Comparison of ENCODE assay signal across 1 cellular context in genomic region chr14:89621791-89622638, GRCh38.
TF ChIP-seq lines count a peak whose summit lies in the region.

No MANE protein-coding gene starts in this region.

TF ChIP-seq in HepG2, 621 proteins besides CTCF, POLR2A, EP300 and RAD21 (continued from another document and continues in another):
- TF ChIP-seq HMGXB3 (CRISPR knock-in tag; IDR thresholded peaks at IDR 0.05; ENCODE audit: borderline replicate concordance) (no peak), ZNF768 (CRISPR knock-in tag; IDR thresholded peaks at IDR 0.05) (no peak), ZSCAN29 (CRISPR knock-in tag; conservative IDR thresholded peaks at IDR 0.05) (no peak), HOXA7 (CRISPR knock-in tag; IDR thresholded peaks at IDR 0.05) (no peak), CHCHD3 (CRISPR knock-in tag; IDR thresholded peaks at IDR 0.05) (no peak), FOXK2 (IDR thresholded peaks at IDR 0.05) (no peak), AKAP8 (CRISPR knock-in tag; IDR thresholded peaks at IDR 0.05) (no peak), ZBTB10 (CRISPR knock-in tag; IDR thresholded peaks at IDR 0.05; ENCODE audit: borderline replicate concordance) (no peak), TMF1 (CRISPR knock-in tag; IDR thresholded peaks at IDR 0.05; ENCODE audit: low read depth) (no peak), HMGA1 (CRISPR knock-in tag; conservative IDR thresholded peaks at IDR 0.05) (no peak), E2F2 (CRISPR knock-in tag; IDR thresholded peaks at IDR 0.05; ENCODE audit: borderline replicate concordance) (no peak), SOX13 (IDR thresholded peaks at IDR 0.05) (no peak), SOX13 (CRISPR knock-in tag; conservative IDR thresholded peaks at IDR 0.05 in 1 of 2, IDR thresholded peaks at IDR 0.05 in 1 of 2) (0 out of 4 replicates have a peak, but pooled peaks of 1 of the 2 experiments have one; percentile 21), ERF (CRISPR knock-in tag; IDR thresholded peaks at IDR 0.05) (no peak), MTA1 (CRISPR knock-in tag; IDR thresholded peaks at IDR 0.05; ENCODE audit: borderline replicate concordance) (peak; percentile 43; the same call in 1 of the 2 replicates), U2AF2 (IDR thresholded peaks at IDR 0.05; ENCODE audit: low read depth, low read length) (no peak), KLF11 (CRISPR knock-in tag; IDR thresholded peaks at IDR 0.05) (no peak), CEBPB (IDR thresholded peaks at IDR 0.05; ENCODE audit: borderline replicate concordance, low read depth, low read length) (no peak), GTF2F1 (IDR thresholded peaks at IDR 0.05; ENCODE audit: low read length) (no peak), ZNF160 (CRISPR knock-in tag; IDR thresholded peaks at IDR 0.05) (no peak), ZNF432 (CRISPR knock-in tag; IDR thresholded peaks at IDR 0.05; ENCODE audit: borderline replicate concordance) (no peak), HOXA3 (CRISPR knock-in tag; IDR thresholded peaks at IDR 0.05) (0 out of 2 replicates have a peak, but pooled peaks have one; percentile 34), NCOA1 (CRISPR knock-in tag; IDR thresholded peaks at IDR 0.05) (no peak)
- TF ChIP-seq, protein P1, sequence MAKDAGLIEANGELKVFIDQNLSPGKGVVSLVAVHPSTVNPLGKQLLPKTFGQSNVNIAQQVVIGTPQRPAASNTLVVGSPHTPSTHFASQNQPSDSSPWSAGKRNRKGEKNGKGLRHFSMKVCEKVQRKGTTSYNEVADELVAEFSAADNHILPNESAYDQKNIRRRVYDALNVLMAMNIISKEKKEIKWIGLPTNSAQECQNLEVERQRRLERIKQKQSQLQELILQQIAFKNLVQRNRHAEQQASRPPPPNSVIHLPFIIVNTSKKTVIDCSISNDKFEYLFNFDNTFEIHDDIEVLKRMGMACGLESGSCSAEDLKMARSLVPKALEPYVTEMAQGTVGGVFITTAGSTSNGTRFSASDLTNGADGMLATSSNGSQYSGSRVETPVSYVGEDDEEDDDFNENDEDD (CRISPR knock-in tag; IDR thresholded peaks at IDR 0.05; ENCODE audit: borderline replicate concordance) = no peak
- TF ChIP-seq, protein P2, sequence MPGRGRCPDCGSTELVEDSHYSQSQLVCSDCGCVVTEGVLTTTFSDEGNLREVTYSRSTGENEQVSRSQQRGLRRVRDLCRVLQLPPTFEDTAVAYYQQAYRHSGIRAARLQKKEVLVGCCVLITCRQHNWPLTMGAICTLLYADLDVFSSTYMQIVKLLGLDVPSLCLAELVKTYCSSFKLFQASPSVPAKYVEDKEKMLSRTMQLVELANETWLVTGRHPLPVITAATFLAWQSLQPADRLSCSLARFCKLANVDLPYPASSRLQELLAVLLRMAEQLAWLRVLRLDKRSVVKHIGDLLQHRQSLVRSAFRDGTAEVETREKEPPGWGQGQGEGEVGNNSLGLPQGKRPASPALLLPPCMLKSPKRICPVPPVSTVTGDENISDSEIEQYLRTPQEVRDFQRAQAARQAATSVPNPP (CRISPR knock-in tag; IDR thresholded peaks at IDR 0.05) = no peak
- TF ChIP-seq, protein P3, sequence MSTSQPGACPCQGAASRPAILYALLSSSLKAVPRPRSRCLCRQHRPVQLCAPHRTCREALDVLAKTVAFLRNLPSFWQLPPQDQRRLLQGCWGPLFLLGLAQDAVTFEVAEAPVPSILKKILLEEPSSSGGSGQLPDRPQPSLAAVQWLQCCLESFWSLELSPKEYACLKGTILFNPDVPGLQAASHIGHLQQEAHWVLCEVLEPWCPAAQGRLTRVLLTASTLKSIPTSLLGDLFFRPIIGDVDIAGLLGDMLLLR (CRISPR knock-in tag; IDR thresholded peaks at IDR 0.05) = no peak
- TF ChIP-seq, protein P4, sequence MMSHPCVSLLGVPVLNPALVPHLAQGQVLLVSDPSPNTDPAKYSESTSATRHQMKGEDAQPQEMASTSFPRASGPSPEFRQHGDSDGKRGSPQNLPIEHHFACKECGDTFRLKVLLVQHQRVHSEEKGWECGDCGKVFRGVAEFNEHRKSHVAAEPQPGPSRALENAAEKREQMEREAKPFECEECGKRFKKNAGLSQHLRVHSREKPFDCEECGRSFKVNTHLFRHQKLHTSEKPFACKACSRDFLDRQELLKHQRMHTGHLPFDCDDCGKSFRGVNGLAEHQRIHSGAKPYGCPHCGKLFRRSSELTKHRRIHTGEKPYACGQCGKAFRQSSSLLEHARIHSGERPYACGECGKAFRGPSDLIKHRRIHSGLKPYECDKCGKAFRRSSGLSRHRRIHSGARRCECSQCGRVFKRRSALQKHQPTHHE (CRISPR knock-in tag; IDR thresholded peaks at IDR 0.05; ENCODE audit: borderline replicate concordance) = no peak
- TF ChIP-seq, protein P5, sequence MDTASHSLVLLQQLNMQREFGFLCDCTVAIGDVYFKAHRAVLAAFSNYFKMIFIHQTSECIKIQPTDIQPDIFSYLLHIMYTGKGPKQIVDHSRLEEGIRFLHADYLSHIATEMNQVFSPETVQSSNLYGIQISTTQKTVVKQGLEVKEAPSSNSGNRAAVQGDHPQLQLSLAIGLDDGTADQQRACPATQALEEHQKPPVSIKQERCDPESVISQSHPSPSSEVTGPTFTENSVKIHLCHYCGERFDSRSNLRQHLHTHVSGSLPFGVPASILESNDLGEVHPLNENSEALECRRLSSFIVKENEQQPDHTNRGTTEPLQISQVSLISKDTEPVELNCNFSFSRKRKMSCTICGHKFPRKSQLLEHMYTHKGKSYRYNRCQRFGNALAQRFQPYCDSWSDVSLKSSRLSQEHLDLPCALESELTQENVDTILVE (CRISPR knock-in tag; IDR thresholded peaks at IDR 0.05) = no peak
- TF ChIP-seq, protein P6, sequence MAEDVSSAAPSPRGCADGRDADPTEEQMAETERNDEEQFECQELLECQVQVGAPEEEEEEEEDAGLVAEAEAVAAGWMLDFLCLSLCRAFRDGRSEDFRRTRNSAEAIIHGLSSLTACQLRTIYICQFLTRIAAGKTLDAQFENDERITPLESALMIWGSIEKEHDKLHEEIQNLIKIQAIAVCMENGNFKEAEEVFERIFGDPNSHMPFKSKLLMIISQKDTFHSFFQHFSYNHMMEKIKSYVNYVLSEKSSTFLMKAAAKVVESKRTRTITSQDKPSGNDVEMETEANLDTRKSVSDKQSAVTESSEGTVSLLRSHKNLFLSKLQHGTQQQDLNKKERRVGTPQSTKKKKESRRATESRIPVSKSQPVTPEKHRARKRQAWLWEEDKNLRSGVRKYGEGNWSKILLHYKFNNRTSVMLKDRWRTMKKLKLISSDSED (CRISPR knock-in tag; IDR thresholded peaks at IDR 0.05) = no peak
- TF ChIP-seq, protein P7, sequence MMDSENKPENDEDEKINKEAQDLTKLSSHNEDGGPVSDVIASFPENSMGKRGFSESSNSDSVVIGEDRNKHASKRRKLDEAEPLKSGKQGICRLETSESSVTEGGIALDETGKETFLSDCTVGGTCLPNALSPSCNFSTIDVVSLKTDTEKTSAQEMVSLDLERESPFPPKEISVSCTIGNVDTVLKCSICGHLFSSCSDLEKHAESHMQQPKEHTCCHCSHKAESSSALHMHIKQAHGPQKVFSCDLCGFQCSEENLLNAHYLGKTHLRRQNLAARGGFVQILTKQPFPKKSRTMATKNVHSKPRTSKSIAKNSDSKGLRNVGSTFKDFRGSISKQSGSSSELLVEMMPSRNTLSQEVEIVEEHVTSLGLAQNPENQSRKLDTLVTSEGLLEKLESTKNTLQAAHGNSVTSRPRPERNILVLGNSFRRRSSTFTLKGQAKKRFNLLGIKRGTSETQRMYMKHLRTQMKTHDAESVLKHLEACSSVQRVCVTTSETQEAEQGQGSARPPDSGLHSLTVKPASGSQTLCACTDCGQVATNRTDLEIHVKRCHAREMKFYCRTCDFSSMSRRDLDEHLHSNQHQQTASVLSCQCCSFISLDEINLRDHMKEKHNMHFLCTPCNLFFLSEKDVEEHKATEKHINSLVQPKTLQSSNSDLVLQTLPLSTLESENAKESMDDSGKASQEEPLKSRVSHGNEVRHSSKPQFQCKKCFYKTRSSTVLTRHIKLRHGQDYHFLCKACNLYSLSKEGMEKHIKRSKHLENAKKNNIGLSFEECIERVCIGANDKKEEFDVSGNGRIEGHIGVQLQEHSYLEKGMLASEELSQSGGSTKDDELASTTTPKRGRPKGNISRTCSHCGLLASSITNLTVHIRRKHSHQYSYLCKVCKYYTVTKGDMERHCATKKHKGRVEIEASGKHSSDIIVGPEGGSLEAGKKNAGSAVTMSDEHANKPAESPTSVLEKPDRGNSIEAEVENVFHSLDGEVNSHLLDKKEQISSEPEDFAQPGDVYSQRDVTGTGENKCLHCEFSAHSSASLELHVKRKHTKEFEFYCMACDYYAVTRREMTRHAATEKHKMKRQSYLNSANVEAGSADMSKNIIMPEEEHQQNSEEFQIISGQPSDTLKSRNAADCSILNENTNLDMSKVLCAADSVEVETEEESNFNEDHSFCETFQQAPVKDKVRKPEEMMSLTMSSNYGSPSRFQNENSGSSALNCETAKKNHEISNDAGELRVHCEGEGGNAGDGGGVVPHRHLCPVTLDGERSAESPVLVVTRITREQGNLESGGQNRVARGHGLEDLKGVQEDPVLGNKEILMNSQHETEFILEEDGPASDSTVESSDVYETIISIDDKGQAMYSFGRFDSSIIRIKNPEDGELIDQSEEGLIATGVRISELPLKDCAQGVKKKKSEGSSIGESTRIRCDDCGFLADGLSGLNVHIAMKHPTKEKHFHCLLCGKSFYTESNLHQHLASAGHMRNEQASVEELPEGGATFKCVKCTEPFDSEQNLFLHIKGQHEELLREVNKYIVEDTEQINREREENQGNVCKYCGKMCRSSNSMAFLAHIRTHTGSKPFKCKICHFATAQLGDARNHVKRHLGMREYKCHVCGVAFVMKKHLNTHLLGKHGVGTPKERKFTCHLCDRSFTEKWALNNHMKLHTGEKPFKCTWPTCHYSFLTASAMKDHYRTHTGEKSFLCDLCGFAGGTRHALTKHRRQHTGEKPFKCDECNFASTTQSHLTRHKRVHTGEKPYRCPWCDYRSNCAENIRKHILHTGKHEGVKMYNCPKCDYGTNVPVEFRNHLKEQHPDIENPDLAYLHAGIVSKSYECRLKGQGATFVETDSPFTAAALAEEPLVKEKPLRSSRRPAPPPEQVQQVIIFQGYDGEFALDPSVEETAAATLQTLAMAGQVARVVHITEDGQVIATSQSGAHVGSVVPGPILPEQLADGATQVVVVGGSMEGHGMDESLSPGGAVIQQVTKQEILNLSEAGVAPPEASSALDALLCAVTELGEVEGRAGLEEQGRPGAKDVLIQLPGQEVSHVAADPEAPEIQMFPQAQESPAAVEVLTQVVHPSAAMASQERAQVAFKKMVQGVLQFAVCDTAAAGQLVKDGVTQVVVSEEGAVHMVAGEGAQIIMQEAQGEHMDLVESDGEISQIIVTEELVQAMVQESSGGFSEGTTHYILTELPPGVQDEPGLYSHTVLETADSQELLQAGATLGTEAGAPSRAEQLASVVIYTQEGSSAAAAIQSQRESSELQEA (CRISPR knock-in tag; IDR thresholded peaks at IDR 0.05; ENCODE audit: not compliant biosample characterization) = no peak
